9 cellular contexts compared by ENCODE assay signal in the genomic region with DNA sequence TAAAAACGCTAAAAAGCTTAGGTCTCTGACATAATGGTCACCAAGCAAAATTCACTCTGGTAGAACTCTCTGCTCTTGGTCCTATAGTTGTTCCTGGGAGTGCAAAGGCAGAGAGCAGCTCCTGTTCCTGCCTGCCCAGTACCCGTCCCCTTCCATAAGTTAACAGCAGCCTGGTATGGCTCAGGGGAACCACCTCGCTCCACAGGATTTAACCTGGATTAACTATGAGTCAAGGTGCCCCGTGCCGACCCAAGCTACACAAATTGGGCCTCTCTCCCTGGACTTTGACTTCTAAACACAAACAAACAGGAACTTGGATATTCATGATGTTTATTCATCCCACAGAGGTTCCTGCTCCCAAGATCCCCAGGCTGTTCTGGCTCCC. TPM values are rescaled to one million over a fixed set of nuclear protein-coding genes. Genes with fewer than 3 reads are reported as not detected.
A peak's percentile ranks its signal among the peaks of the same experiment; 100 is the strongest.
DNase-seq lines count a peak whose midpoint lies in the region; ATAC-seq and TF ChIP-seq lines count a peak whose summit lies in the region.
"Had no signal": no experiment of that assay in that cellular context is flagged by ENCODE, and none has a peak within 500 bp of the region (broad histone marks: within the 10 kb centered on the region; RNA-seq: fewer than 3 reads in every experiment).

No MANE protein-coding gene starts in this region.

- H3K27ac ChIP-seq in esophagus muscularis mucosa (replicated peaks in 1 of 4), result peak overlapping the region; percentile 75 to 83 (median 80)
- H3K27ac ChIP-seq in aorta (ENCODE audit: low read depth in 1 of 2, low read length in 2 of 2), result peak overlapping the region; percentile 3 to 86

- H3K9me3 ChIP-seq in esophagus muscularis mucosa (no peaks in the 10 kb centered on the region), aorta (ENCODE audit: control insufficient read depth, low read length) (no peaks in the 10 kb centered on the region)

- no peak overlapping the region for H3K4me3 Mint-ChIP-seq in activated naive CD8-positive, alpha-beta T cell
- no peak overlapping the region for H3K4me3 Mint-ChIP-seq in activated naive CD8-positive, alpha-beta T cell treated with anti-CD3 and anti-CD28 coated beads for 36 hours
- H3K4me3 Mint-ChIP-seq in nephron progenitor cell, result no peak overlapping the region
- H3K4me3 Mint-ChIP-seq: CD14-positive monocyte had no signal

- 45% methylated on average over 5 of the region's 5 CpGs for WGBS in esophagus muscularis mucosa
- 34 to 35% methylated on average over 5 of the region's 5 CpGs for WGBS in aorta, 2 donors

- H3K27me3 ChIP-seq in esophagus muscularis mucosa, result no peaks in the 10 kb centered on the region
- no peaks in the 10 kb centered on the region for H3K27me3 ChIP-seq in aorta (ENCODE audit: control insufficient read depth in 1 of 2, insufficient read depth in 2 of 2, low read length in 1 of 2)

- H3K4me1 Mint-ChIP-seq in activated naive CD8-positive, alpha-beta T cell (ENCODE audit: low read depth), result peaks cover 13% of the 10 kb centered on the region
- peaks cover 14% of the 10 kb centered on the region for H3K4me1 Mint-ChIP-seq in activated naive CD8-positive, alpha-beta T cell treated with anti-CD3 and anti-CD28 coated beads for 36 hours
- H3K4me1 Mint-ChIP-seq in nephron progenitor cell, result peaks cover 13% of the 10 kb centered on the region

- H3K27ac Mint-ChIP-seq in activated naive CD8-positive, alpha-beta T cell, result peak overlapping the region; percentile 4
- no peak overlapping the region for H3K27ac Mint-ChIP-seq in activated naive CD8-positive, alpha-beta T cell treated with anti-CD3 and anti-CD28 coated beads for 36 hours
- peak overlapping the region; percentile 92 for H3K27ac Mint-ChIP-seq in nephron progenitor cell

- H3K4me3 ChIP-seq in esophagus muscularis mucosa (peak overlapping the region in 1 of 4 donors; percentile 1), aorta (ENCODE audit: low read length in 2 of 2) (no peak overlapping the region)

- no peak for TF ChIP-seq CTCF in esophagus muscularis mucosa (IDR thresholded peaks at IDR 0.05)
- TF ChIP-seq CTCF in nephron progenitor cell (IDR thresholded peaks at IDR 0.05), result no peak

- peaks cover 6% of the 10 kb centered on the region for H3K9me3 Mint-ChIP-seq in activated naive CD8-positive, alpha-beta T cell (ENCODE audit: low read depth)
- H3K9me3 Mint-ChIP-seq in activated naive CD8-positive, alpha-beta T cell treated with anti-CD3 and anti-CD28 coated beads for 36 hours, result peaks cover 3% of the 10 kb centered on the region
- H3K9me3 Mint-ChIP-seq in nephron progenitor cell, result peaks cover 21% of the 10 kb centered on the region

- H3K36me3 ChIP-seq in esophagus muscularis mucosa (peaks cover 0 to 35% (median 21%) of the 10 kb centered on the region in 4 donors), aorta (ENCODE audit: control insufficient read depth in 1 of 2, insufficient read depth in 2 of 2, low read length in 1 of 2) (peaks cover 3% of the 10 kb centered on the region in 2 donors)

- H3K4me1 ChIP-seq in esophagus muscularis mucosa (peaks cover 25 to 30% (median 27%) of the 10 kb centered on the region in 4 donors), aorta (ENCODE audit: control insufficient read depth in 1 of 2, insufficient read depth in 2 of 2, low read length in 2 of 2) (peaks cover 0 to 5% of the 10 kb centered on the region in 2 donors)

- no peaks in the 10 kb centered on the region for H3K27me3 Mint-ChIP-seq in activated naive CD8-positive, alpha-beta T cell
- H3K27me3 Mint-ChIP-seq in activated naive CD8-positive, alpha-beta T cell treated with anti-CD3 and anti-CD28 coated beads for 36 hours, result no peaks in the 10 kb centered on the region
- H3K27me3 Mint-ChIP-seq in nephron progenitor cell (ENCODE audit: low read depth, poor library complexity), result no peaks in the 10 kb centered on the region

- intact Hi-C loops in esophagus muscularis mucosa (cut with DNase I), result no loop called here
- intact Hi-C loops in aorta (cut with DNase I), result no loop called here

- TF ChIP-seq POLR2A in esophagus muscularis mucosa (IDR thresholded peaks at IDR 0.05; ENCODE audit: low read depth), result no peak

- ATAC-seq in aorta (ENCODE audit: low FRiP score) (peak; percentile 55), GM18858 (IDR thresholded peaks at IDR 0.05; ENCODE audit: unreplicated experiment) (no peak)

- DNase-seq in activated naive CD8-positive, alpha-beta T cell treated with anti-CD3 and anti-CD28 coated beads for 36 hours, result no peak
- DNase-seq in esophagus muscularis mucosa (ENCODE audit: extremely low spot score) (no peak), nephron progenitor cell (no peak), aorta (no peak), NCI-H1694 (lab: John Stamatoyannopoulos, UW) (no peak), H4 (ENCODE audit: low spot score) (no peak)

- peaks cover 7% of the 10 kb centered on the region for H3K36me3 Mint-ChIP-seq in activated naive CD8-positive, alpha-beta T cell
- H3K36me3 Mint-ChIP-seq in activated naive CD8-positive, alpha-beta T cell treated with anti-CD3 and anti-CD28 coated beads for 36 hours, result peaks cover 28% of the 10 kb centered on the region
- peaks cover 61% of the 10 kb centered on the region for H3K36me3 Mint-ChIP-seq in nephron progenitor cell (ENCODE audit: low read depth)

- no peak for TF ChIP-seq EP300 in esophagus muscularis mucosa (IDR thresholded peaks at IDR 0.05)

RNA-seq across cellular contexts. Expression of gene SCAP, which starts 32.1 kb away (rescaled TPM):
- total RNA-seq in activated naive CD8-positive, alpha-beta T cell treated with anti-CD3 and anti-CD28 coated beads for 36 hours, result 10 to 100 TPM; 58.3 to 58.4 TPM
- 100 to 1,000 TPM in 1 of 4 donors, 10 to 100 TPM in 3; 67.6 to 104 (median 79.9) TPM for total RNA-seq in esophagus muscularis mucosa
- total RNA-seq in aorta, result 10 to 100 TPM; 57.4 to 66.1 TPM
- 10 to 100 TPM; 13.9 to 53.0 TPM for polyA plus RNA-seq in aorta
- 24.7 and 26.1 TPM in 2 replicates for total RNA-seq in H4 (2014; rRNA removed; shearing (Covaris generic))
